23 cellular contexts compared by ENCODE assay signal in genomic region chr1:66770240-66770639, GRCh38. TPM values are rescaled to one million over a fixed set of nuclear protein-coding genes. Genes with fewer than 3 reads are reported as not detected.
DNase-seq lines count a peak whose midpoint lies in the region; ATAC-seq and TF ChIP-seq lines count a peak whose summit lies in the region.
"Had no signal": no experiment of that assay in that cellular context is flagged by ENCODE, and none has a peak within 500 bp of the region (broad histone marks: within the 10 kb centered on the region; RNA-seq: fewer than 3 reads in every experiment).

No MANE protein-coding gene starts in this region.

- no TSS peak for BruUV-seq in OCI-LY7 (replicated peaks; lab: Mats Ljungman, UMichigan)

- no peaks in the 10 kb centered on the region for H3K9me3 Mint-ChIP-seq in activated CD4-positive, alpha-beta T cell treated with anti-CD3 and anti-CD28 coated beads for 36 hours (ENCODE audit: low read depth)
- no peaks in the 10 kb centered on the region for H3K9me3 Mint-ChIP-seq in CD4-positive, alpha-beta T cell
- no peaks in the 10 kb centered on the region for H3K9me3 Mint-ChIP-seq in central memory CD8-positive, alpha-beta T cell
- H3K9me3 Mint-ChIP-seq in chondrocyte (ENCODE audit: low read depth) = no peaks in the 10 kb centered on the region
- H3K9me3 Mint-ChIP-seq: dendritic cell treated with granulocyte-macrophage colony-stimulating factor and Interleukin-4, amounts not matched to agents 40 ng/mL and 50 ng/mL, for 4 days had no signal

- H3K27ac Mint-ChIP-seq in activated CD4-positive, alpha-beta T cell treated with anti-CD3 and anti-CD28 coated beads for 36 hours = peak overlapping the region; percentile 72
- peak overlapping the region; percentile 50 for H3K27ac Mint-ChIP-seq in CD4-positive, alpha-beta T cell
- H3K27ac Mint-ChIP-seq in central memory CD8-positive, alpha-beta T cell (ENCODE audit: low read depth) = peak overlapping the region; percentile 47
- H3K27ac Mint-ChIP-seq in chondrocyte (ENCODE audit: unreplicated experiment) = no peak overlapping the region
- H3K27ac Mint-ChIP-seq: dendritic cell treated with granulocyte-macrophage colony-stimulating factor and Interleukin-4, amounts not matched to agents 40 ng/mL and 50 ng/mL, for 4 days had no signal

- intact Hi-C loops in activated CD4-positive, alpha-beta T cell treated with anti-CD3 and anti-CD28 coated beads for 36 hours (cut with DNase I, micrococcal nuclease) = loop anchor here (1.0 to 10.0 kb wide), 4 partner anchors 17 to 735 kb away; partner anchors contain the start of genes DNAI4 (in 1 of the 2) and MIER1 (in 1 of the 2)
- intact Hi-C loops in CD4-positive, alpha-beta T cell (cut with DNase I, micrococcal nuclease) = loop anchor here in 1 of 2 experiments (5.0 to 10.0 kb wide), 2 partner anchors 65 to 212 kb away; no protein-coding TSS in a partner anchor
- intact Hi-C loops in OCI-LY7 (cut with micrococcal nuclease; ENCODE audit: unreplicated experiment) = no loop called here

- no peaks in the 10 kb centered on the region for H4K20me1 ChIP-seq in OCI-LY7 (ENCODE audit: insufficient read depth, low read length)

- peak overlapping the region; percentile 63 for H3K4me3 ChIP-seq in OCI-LY7 (ENCODE audit: low read depth, low read length, poor library complexity, severe bottlenecking)
- H3K4me3 ChIP-seq: A549, cardiac muscle cell, PC-9, transverse colon had no signal

- H3K27me3 ChIP-seq in CD4-positive, alpha-beta T cell (ENCODE audit: control insufficient read depth, insufficient read depth, low read length) = no peaks in the 10 kb centered on the region
- H3K27me3 ChIP-seq: BE2C, cardiac muscle cell, transverse colon had no signal

- POLR2A ChIA-PET in activated CD4-positive, alpha-beta T cell treated with anti-CD3 and anti-CD28 coated beads for 36 hours (lab: Charles Lee) = no interaction called here
- POLR2A ChIA-PET in CD4-positive, alpha-beta T cell (lab: Charles Lee) = interaction anchor here (1.1 to 1.7 kb wide), 7 partner anchors 19 to 401 kb away, joined by 3 to 15 read pairs (median 4); partner anchors contain the start of genes DNAI4 and MIER1
- POLR2A ChIA-PET in OCI-LY7 (lab: Charles Lee) = interaction anchor here (0.5 to 1.6 kb wide), 14 partner anchors 9 to 666 kb away, joined by 3 to 22 read pairs (median 4); partner anchors contain the start of genes DNAI4 and MIER1

- H3K9me2 ChIP-seq in OCI-LY7 (ENCODE audit: insufficient read depth, low read length) = no peaks in the 10 kb centered on the region

- no peak for TF ChIP-seq CTCF in CD4-positive, alpha-beta T cell (IDR thresholded peaks at IDR 0.05)
- TF ChIP-seq CTCF in OCI-LY7 (conservative IDR thresholded peaks at IDR 0.05; ENCODE audit: low read length) (no peak), chondrocyte (IDR thresholded peaks at IDR 0.05) (no peak)

- H3K4me1 Mint-ChIP-seq in activated CD4-positive, alpha-beta T cell treated with anti-CD3 and anti-CD28 coated beads for 36 hours = peaks cover 34% of the 10 kb centered on the region
- H3K4me1 Mint-ChIP-seq in CD4-positive, alpha-beta T cell (ENCODE audit: low read depth) = peaks cover 25% of the 10 kb centered on the region
- H3K4me1 Mint-ChIP-seq in central memory CD8-positive, alpha-beta T cell = peaks cover 20% of the 10 kb centered on the region
- H3K4me1 Mint-ChIP-seq in chondrocyte (ENCODE audit: low read depth) = no peaks in the 10 kb centered on the region

- no peak for DNase-seq in activated CD4-positive, alpha-beta T cell treated with anti-CD3 and anti-CD28 coated beads for 36 hours
- DNase-seq in activated CD4-positive, alpha-beta T cell treated with anti-CD3 and anti-CD28 coated beads, Interleukin-2, amount 50 U/mL, for 4 hours = no peak
- DNase-seq in CD4-positive, alpha-beta T cell = no peak
- DNase-seq in OCI-LY7 (ENCODE audit: low spot score) (no peak), chondrocyte (ENCODE audit: low spot score) (no peak), NCI-H1417 treated with DMSO at 0.1 percent for 48 hours (lab: John Stamatoyannopoulos, UW) (no peak)
- no peak for DNase-seq in central memory CD8-positive, alpha-beta T cell (ENCODE audit: low spot score in 2 of 2)
- DNase-seq: activated CD4-positive, alpha-beta T cell treated with anti-CD3 and anti-CD28 coated beads, Interleukin-2, amount 50 U/mL, for 48 hours; BE2C; Calu3; EL; Kasumi-1; NCI-H1092; nucleus accumbens; PC-9; SIG-M5; transverse colon had no signal

- H2AFZ ChIP-seq in OCI-LY7 (ENCODE audit: low read length) = peak overlapping the region; percentile 59; the same call in 1 of the 2 replicates

- H3K4me3 Mint-ChIP-seq in activated CD4-positive, alpha-beta T cell treated with anti-CD3 and anti-CD28 coated beads for 36 hours = peak overlapping the region; percentile 29
- H3K4me3 Mint-ChIP-seq in CD4-positive, alpha-beta T cell = peak overlapping the region; percentile 84
- H3K4me3 Mint-ChIP-seq in central memory CD8-positive, alpha-beta T cell = peak overlapping the region; percentile 55
- no peak overlapping the region for H3K4me3 Mint-ChIP-seq in chondrocyte (ENCODE audit: unreplicated experiment)
- H3K4me3 Mint-ChIP-seq: dendritic cell treated with granulocyte-macrophage colony-stimulating factor and Interleukin-4, amounts not matched to agents 40 ng/mL and 50 ng/mL, for 4 days had no signal

- H3K36me3 Mint-ChIP-seq in activated CD4-positive, alpha-beta T cell treated with anti-CD3 and anti-CD28 coated beads for 36 hours (ENCODE audit: low read depth) = no peaks in the 10 kb centered on the region
- no peaks in the 10 kb centered on the region for H3K36me3 Mint-ChIP-seq in CD4-positive, alpha-beta T cell (ENCODE audit: low read depth)
- H3K36me3 Mint-ChIP-seq in central memory CD8-positive, alpha-beta T cell (ENCODE audit: insufficient read depth) = no peaks in the 10 kb centered on the region
- no peaks in the 10 kb centered on the region for H3K36me3 Mint-ChIP-seq in chondrocyte (ENCODE audit: low read depth)

- H3K27ac ChIP-seq in CD4-positive, alpha-beta T cell (ENCODE audit: low read depth, low read length) = no peak overlapping the region
- H3K27ac ChIP-seq in OCI-LY7 (ENCODE audit: low read depth, low read length, poor library complexity, severe bottlenecking) = peak overlapping the region; percentile 99
- H3K27ac ChIP-seq: A549, cardiac muscle cell, PC-9, transverse colon had no signal

- peaks cover 78% of the 10 kb centered on the region for H3K4me1 ChIP-seq in OCI-LY7 (ENCODE audit: insufficient read depth, low read length, poor library complexity, severe bottlenecking)
- H3K4me1 ChIP-seq: A549, BE2C, transverse colon had no signal

- CTCF ChIA-PET in activated CD4-positive, alpha-beta T cell treated with anti-CD3 and anti-CD28 coated beads for 36 hours (lab: Charles Lee) = interaction anchor here (1.1 to 1.7 kb wide), 3 partner anchors 8 to 211 kb away, joined by 3 to 4 read pairs (median 4); no protein-coding TSS in a partner anchor
- CTCF ChIA-PET in CD4-positive, alpha-beta T cell (lab: Charles Lee) = no interaction called here
- CTCF ChIA-PET in OCI-LY7 (lab: Charles Lee; ENCODE audit: unreplicated experiment) = interaction anchor here (1.2 kb wide), 1 partner anchor 379 kb away, joined by 3 read pairs; no protein-coding TSS in a partner anchor

- H3K36me3 ChIP-seq in OCI-LY7 (ENCODE audit: insufficient read depth, low read length) = peaks cover 5% of the 10 kb centered on the region
- H3K36me3 ChIP-seq: BE2C, cardiac muscle cell, transverse colon had no signal

- no peaks in the 10 kb centered on the region for H3K9me3 ChIP-seq in CD4-positive, alpha-beta T cell (ENCODE audit: control insufficient read depth, low read length)
- H3K9me3 ChIP-seq in OCI-LY7 (ENCODE audit: low read length) = no peaks in the 10 kb centered on the region; the same call in 1 of the 2 replicates
- H3K9me3 ChIP-seq: A549, BE2C, transverse colon had no signal

- peak overlapping the region; percentile 88 for H3K4me2 ChIP-seq in OCI-LY7 (ENCODE audit: low read length)

- H3K79me2 ChIP-seq in OCI-LY7 (ENCODE audit: insufficient read depth, low read depth, low read length) = no peaks in the 10 kb centered on the region

- peak; percentile 45 for ATAC-seq in activated CD4-positive, alpha-beta T cell treated with anti-CD3 and anti-CD28 coated beads for 36 hours
- no peak for ATAC-seq in CD4-positive, alpha-beta T cell (ENCODE audit: poor library complexity)
- no peak for ATAC-seq in central memory CD8-positive, alpha-beta T cell (replicated peaks; ENCODE audit: extremely low read depth, poor library complexity, severe bottlenecking)
- no peak for ATAC-seq in GM18870 (IDR thresholded peaks at IDR 0.05; ENCODE audit: unreplicated experiment)
- ATAC-seq: A549 had no signal

- H3K27me3 Mint-ChIP-seq in activated CD4-positive, alpha-beta T cell treated with anti-CD3 and anti-CD28 coated beads for 36 hours = no peaks in the 10 kb centered on the region
- no peaks in the 10 kb centered on the region for H3K27me3 Mint-ChIP-seq in CD4-positive, alpha-beta T cell
- H3K27me3 Mint-ChIP-seq in central memory CD8-positive, alpha-beta T cell = peaks cover 3% of the 10 kb centered on the region
- no peaks in the 10 kb centered on the region for H3K27me3 Mint-ChIP-seq in chondrocyte (ENCODE audit: low read depth)
- H3K27me3 Mint-ChIP-seq: dendritic cell treated with granulocyte-macrophage colony-stimulating factor and Interleukin-4, amounts not matched to agents 40 ng/mL and 50 ng/mL, for 4 days had no signal

RNA-seq across cellular contexts. Expression of gene DYNLT5, which starts 18.0 kb away (rescaled TPM):
- not detected for total RNA-seq in activated CD4-positive, alpha-beta T cell treated with anti-CD3 and anti-CD28 coated beads for 36 hours
- not detected for total RNA-seq in CD4-positive, alpha-beta T cell
- 0.59 and 0.66 TPM in 2 replicates for total RNA-seq in OCI-LY7 (2014; rRNA removed; shearing (Covaris generic))
- total RNA-seq in OCI-LY7 (2022) (0.30 TPM in 1 of 2 replicates, not detected in the other), chondrocyte (not detected in 3 replicates)
- total RNA-seq: Calu3, H4, PC-9 had no signal

RNA-seq across cellular contexts. Expression of gene INSL5, which starts 30.8 kb away (rescaled TPM):
- total RNA-seq in activated CD4-positive, alpha-beta T cell treated with anti-CD3 and anti-CD28 coated beads for 36 hours = not detected
- not detected for total RNA-seq in CD4-positive, alpha-beta T cell
- total RNA-seq in OCI-LY7 (2014; rRNA removed; shearing (Covaris generic)) = not detected in 2 replicates
- total RNA-seq in OCI-LY7 (2022) (not detected in 2 replicates), chondrocyte (not detected in 3 replicates)
- total RNA-seq: Calu3, cardiac muscle cell, endothelial cell of umbilical vein, H4, PC-9 had no signal
